22 cellular contexts compared by ENCODE assay signal in genomic region chr5:79499640-79500273, GRCh38. TPM values are rescaled to one million over a fixed set of nuclear protein-coding genes. Genes with fewer than 3 reads are reported as not detected.
DNase-seq lines count a peak whose midpoint lies in the region; ATAC-seq, FAIRE-seq and TF ChIP-seq lines count a peak whose summit lies in the region.
"Had no signal": no experiment of that assay in that cellular context is flagged by ENCODE, and none has a peak within 500 bp of the region (broad histone marks: within the 10 kb centered on the region; RNA-seq: fewer than 3 reads in every experiment).

No MANE protein-coding gene starts in this region.

- H3K9me3 ChIP-seq in right cardiac atrium (ENCODE audit: control insufficient read depth, low read length): no peaks in the 10 kb centered on the region
- H3K9me3 ChIP-seq in pancreas: no peaks in the 10 kb centered on the region
- H3K9me3 ChIP-seq in endodermal cell (ENCODE audit: control insufficient read depth, low read length): no peaks in the 10 kb centered on the region

- H3K4me1 ChIP-seq in right cardiac atrium (ENCODE audit: control insufficient read depth, insufficient read depth, low read length) (peaks cover 3% of the 10 kb centered on the region), pancreas (peaks cover 0 to 11% (median 0%) of the 10 kb centered on the region in 3 donors), endodermal cell (ENCODE audit: control insufficient read depth, insufficient read depth, low read length) (peaks cover 16% of the 10 kb centered on the region)
- H3K4me1 ChIP-seq: BLaER1 had no signal

- no peak overlapping the region for H3K4me3 Mint-ChIP-seq in endodermal cell
- H3K4me3 Mint-ChIP-seq: CD4-positive, alpha-beta memory T cell; HFFc6 had no signal

- H3K27me3 ChIP-seq in right cardiac atrium (ENCODE audit: control insufficient read depth, insufficient read depth): no peaks in the 10 kb centered on the region
- no peaks in the 10 kb centered on the region for H3K27me3 ChIP-seq in pancreas
- H3K27me3 ChIP-seq in endodermal cell (ENCODE audit: control insufficient read depth, insufficient read depth, low read length, poor library complexity, severe bottlenecking): no peaks in the 10 kb centered on the region
- H3K27me3 ChIP-seq: BLaER1 had no signal

- no peak for FAIRE-seq in pancreas (lab: Jason Lieb, UNC)
- FAIRE-seq: GM12891, H1 had no signal

- H3K9me3 Mint-ChIP-seq in endodermal cell: no peaks in the 10 kb centered on the region
- H3K9me3 Mint-ChIP-seq: CD4-positive, alpha-beta memory T cell; HFFc6 had no signal

- H3K27ac ChIP-seq in right cardiac atrium (ENCODE audit: low read length) (no peak overlapping the region), pancreas (no peak overlapping the region), endodermal cell (ENCODE audit: low read depth, low read length) (no peak overlapping the region)
- H3K27ac ChIP-seq: BLaER1 had no signal

- 74% methylated on average over 4 of the region's 4 CpGs for WGBS in right cardiac atrium
- 84 to 88% methylated on average over 4 of the region's 4 CpGs for WGBS in pancreas, 2 donors
- WGBS in endodermal cell (ENCODE audit: insufficient coverage in 1 of 2, insufficient read length in 1 of 2), 2 experiments: 89 to 96% methylated on average over 3 to 4 of the region's 4 CpGs

- intact Hi-C loops in left ventricle myocardium superior (cut with micrococcal nuclease): no loop called here
- intact Hi-C loops in right cardiac atrium (cut with DNase I): no loop called here
- intact Hi-C loops in pancreas (cut with DNase I): no loop called here

- H3K27me3 Mint-ChIP-seq in endodermal cell (ENCODE audit: insufficient read depth): no peaks in the 10 kb centered on the region

- no peak overlapping the region for H3K27ac Mint-ChIP-seq in endodermal cell
- H3K27ac Mint-ChIP-seq: CD4-positive, alpha-beta memory T cell; HFFc6 had no signal

- H3K4me1 Mint-ChIP-seq in endodermal cell: peaks cover 25% of the 10 kb centered on the region
- H3K4me1 Mint-ChIP-seq: CD4-positive, alpha-beta memory T cell had no signal

- no peaks in the 10 kb centered on the region for H3K36me3 ChIP-seq in pancreas
- no peaks in the 10 kb centered on the region for H3K36me3 ChIP-seq in endodermal cell (ENCODE audit: control insufficient read depth, insufficient read depth, low read length)

- DNase-seq in left ventricle myocardium superior (no peak), right cardiac atrium (no peak), OCI-M1 (lab: John Stamatoyannopoulos, UW) (peak; percentile 81), fibroblast of gingiva (ENCODE audit: low read depth) (peak; percentile 22), GF-D8 (lab: John Stamatoyannopoulos, UW) (no peak), NCI-H2196 (lab: John Stamatoyannopoulos, UW; ENCODE audit: unreplicated experiment) (no peak), pancreas (no peak), endodermal cell (no peak)
- DNase-seq: Calu3; CD4-positive, alpha-beta memory T cell; EL; HFFc6; Karpas-422; NCI-H1694 treated with DMSO at 0.1 percent for 48 hours; NCI-H2107; NCI-H2227 treated with DMSO at 0.1 percent for 48 hours; NCI-H510A treated with DMSO at 0.1 percent for 48 hours; NCI-H774; SIG-M5 had no signal

- peaks cover 3% of the 10 kb centered on the region for H3K36me3 Mint-ChIP-seq in endodermal cell (ENCODE audit: low read depth)
- H3K36me3 Mint-ChIP-seq: CD4-positive, alpha-beta memory T cell had no signal

- no peak overlapping the region for H3K4me3 ChIP-seq in right cardiac atrium (ENCODE audit: low read length)
- no peak overlapping the region for H3K4me3 ChIP-seq in pancreas
- no peak overlapping the region for H3K4me3 ChIP-seq in endodermal cell (ENCODE audit: low read length)
- H3K4me3 ChIP-seq: BLaER1 had no signal

- TF ChIP-seq CTCF in pancreas (IDR thresholded peaks at IDR 0.05) (no peak), endodermal cell (conservative IDR thresholded peaks at IDR 0.05) (no peak)

- ATAC-seq in left ventricle myocardium superior: peak; percentile 39
- no peak for ATAC-seq in right cardiac atrium
- ATAC-seq in pancreas: no peak

- H3K9ac ChIP-seq in endodermal cell (ENCODE audit: extremely low read depth, low read length, poor library complexity, severe bottlenecking): no peak overlapping the region
- H3K9ac ChIP-seq: BLaER1 had no signal

RNA-seq across cellular contexts. Expression of gene HOMER1, which starts 14.2 kb away (rescaled TPM):
- total RNA-seq in left ventricle myocardium superior: 59.5 TPM
- 10 to 100 TPM; 30.7 to 57.6 (median 46.8) TPM for total RNA-seq in right cardiac atrium
- polyA plus RNA-seq in right cardiac atrium: 10.0 TPM
- 1 to 10 TPM in 4 of 6 donors, under 1 TPM in 2; 0.56 to 3.6 (median 1.5) TPM for total RNA-seq in pancreas
- polyA plus RNA-seq in pancreas: 1 to 10 TPM in 1 of 2 donors, under 1 TPM in 1; 0.61 to 1.5 TPM
- 10 to 100 TPM; 42.4 to 43.3 TPM for total RNA-seq in endodermal cell
- polyA plus RNA-seq in endodermal cell (2013, experiment 1 of 2): 17.7 TPM
- 20.7 TPM for polyA plus RNA-seq in endodermal cell (2013, experiment 2 of 2)

Comparison
In these comparisons a context has a peak if more than half of its experiments do, and no peak if none do; other contexts are left out.
1. DNase-seq: peak in OCI-M1 (single experiment) and fibroblast of gingiva (single experiment); none in left ventricle myocardium superior (single experiment), right cardiac atrium (0 of 3), GF-D8 (single experiment), NCI-H2196 (single experiment), pancreas (0 of 6) and endodermal cell (single experiment).
2. RNA of gene HOMER1, which starts 14.2 kb away (total RNA-seq): 59.5 TPM in left ventricle myocardium superior (single experiment), 30.7 to 57.6 TPM in right cardiac atrium and 42.4 to 43.3 TPM in endodermal cell; 0.56 to 3.6 TPM in pancreas; every median in the first group is over 4 times any median in the second.